Comparison of ENCODE assay signal across 8 cellular contexts in the genomic region with DNA sequence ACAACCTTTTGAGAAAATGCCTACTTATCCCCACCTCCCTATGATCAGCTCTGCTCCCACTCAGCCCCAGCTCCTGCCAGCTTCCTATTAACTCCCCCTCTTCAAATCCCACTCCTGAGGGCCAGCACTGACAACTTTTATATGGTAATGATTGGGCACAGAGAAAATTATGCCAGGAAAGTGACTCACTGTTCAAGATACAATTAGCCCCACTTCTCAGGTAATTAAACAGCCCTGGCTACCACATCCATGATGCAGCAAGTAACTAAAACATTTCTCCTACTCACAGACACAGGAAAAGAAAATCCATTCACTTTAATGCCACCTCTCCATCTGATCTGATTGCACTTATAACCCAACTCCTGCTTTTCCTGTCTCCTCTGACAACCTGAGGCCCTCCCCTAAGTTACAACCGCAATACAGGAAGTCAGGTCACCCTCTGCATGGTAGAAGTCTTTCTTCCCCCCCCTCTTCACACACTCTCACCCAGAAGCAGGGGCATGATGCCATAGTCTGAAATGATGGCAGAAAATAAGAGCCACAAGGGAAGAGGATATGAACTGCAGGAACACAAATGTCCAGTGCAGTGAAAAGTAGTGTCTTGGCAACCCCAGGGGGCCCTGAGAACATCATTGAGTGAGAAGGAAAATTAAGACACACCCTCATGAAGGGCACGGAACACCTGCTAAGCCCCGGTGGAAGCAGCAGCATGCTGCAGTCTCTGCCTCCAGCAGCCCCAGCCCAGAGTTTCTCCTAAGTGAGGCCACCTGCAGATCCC. TPM values are rescaled to one million over a fixed set of nuclear protein-coding genes. Genes with fewer than 3 reads are reported as not detected.
DNase-seq lines count a peak whose midpoint lies in the region; ATAC-seq and TF ChIP-seq lines count a peak whose summit lies in the region.

No MANE protein-coding gene starts in this region.

- peaks cover 19% of the 10 kb centered on the region for H3F3A ChIP-seq in SK-N-SH (replicated peaks; ENCODE audit: insufficient read depth)

- H3K4me2 ChIP-seq in mammary epithelial cell (ENCODE audit: insufficient read depth, low read depth, low read length) (peak overlapping the region; percentile 18), SK-N-SH (peak overlapping the region; percentile 51; the same call in 1 of the 2 replicates)

- ATAC-seq in effector memory CD8-positive, alpha-beta T cell (replicated peaks): peak; percentile 83
- ATAC-seq in HG02981 (IDR thresholded peaks at IDR 0.05; ENCODE audit: unreplicated experiment): no peak

- H3K4me1 ChIP-seq in mammary epithelial cell (ENCODE audit: insufficient read depth, low read length): peaks cover 32% of the 10 kb centered on the region
- peaks cover 36 to 49% of the 10 kb centered on the region in 2 experiments for H3K4me1 ChIP-seq in SK-N-SH (ENCODE audit: control insufficient read depth in 1 of 2, insufficient read depth in 2 of 2, low read depth in 1 of 2, low read length in 1 of 2)
- peaks cover 24 to 95% (median 44%) of the 10 kb centered on the region in 4 donors for H3K4me1 ChIP-seq in transverse colon

- TF ChIP-seq CTCF in mammary epithelial cell (conservative IDR thresholded peaks at IDR 0.05 in 1 of 2, IDR thresholded peaks at IDR 0.05 in 1 of 2; ENCODE audit: extremely low read depth in 1 of 2, insufficient read depth in 1 of 2, low read depth in 1 of 2, low read length in 2 of 2) (no peak), MCF 10A (IDR thresholded peaks at IDR 0.05; ENCODE audit: unreplicated experiment) (no peak), SK-N-SH (IDR thresholded peaks at IDR 0.05) (no peak), transverse colon (IDR thresholded peaks at IDR 0.05) (no peak)

- H3K36me3 Mint-ChIP-seq in MCF 10A (ENCODE audit: insufficient read depth, unreplicated experiment): no peaks in the 10 kb centered on the region
- H3K36me3 Mint-ChIP-seq in effector memory CD8-positive, alpha-beta T cell (ENCODE audit: insufficient read depth): peaks cover 4% of the 10 kb centered on the region

- H3K27ac ChIP-seq in mammary epithelial cell (ENCODE audit: insufficient read depth, low read depth, low read length) (peak overlapping the region; percentile 1), SK-N-SH (ENCODE audit: low read depth in 2 of 2, low read length in 1 of 2) (peak overlapping the region in 1 of 2 experiments; percentile 36; a peak in 2 of 4 replicates), transverse colon (peak overlapping the region; percentile 68 to 81 (median 74))

- no peak overlapping the region for H3K4me3 ChIP-seq in mammary epithelial cell (replicated peaks in 1 of 3; ENCODE audit: insufficient read depth in 1 of 3, low read depth in 2 of 3, low read length in 3 of 3)
- no peak overlapping the region for H3K4me3 ChIP-seq in SK-N-SH (ENCODE audit: low read depth in 2 of 2, low read length in 1 of 2)
- H3K4me3 ChIP-seq in transverse colon: no peak overlapping the region

- H3K36me3 ChIP-seq in mammary epithelial cell (ENCODE audit: insufficient read depth, low read length): no peaks in the 10 kb centered on the region
- no peaks in the 10 kb centered on the region for H3K36me3 ChIP-seq in SK-N-SH (replicated peaks in 1 of 2; ENCODE audit: control insufficient read depth in 1 of 2, insufficient read depth in 2 of 2, low read length in 1 of 2)
- H3K36me3 ChIP-seq in transverse colon: no peaks in the 10 kb centered on the region

- POLR2A ChIA-PET in MCF 10A (lab: Yijun Ruan, JAX): interaction anchor here (1.0 kb wide), 1 partner anchor 8 kb away, joined by 3 read pairs; no protein-coding TSS in a partner anchor
- POLR2A ChIA-PET in SK-N-SH (lab: Yijun Ruan, JAX): no interaction called here

- peaks cover 27% of the 10 kb centered on the region for H3K4me1 Mint-ChIP-seq in MCF 10A (ENCODE audit: insufficient read depth, unreplicated experiment)
- H3K4me1 Mint-ChIP-seq in effector memory CD8-positive, alpha-beta T cell (ENCODE audit: low read depth in 2 of 2): peaks cover 48 to 76% of the 10 kb centered on the region in 2 donors

- no peaks in the 10 kb centered on the region for H3K27me3 Mint-ChIP-seq in MCF 10A (ENCODE audit: insufficient read depth, unreplicated experiment)
- no peaks in the 10 kb centered on the region for H3K27me3 Mint-ChIP-seq in effector memory CD8-positive, alpha-beta T cell

- no peaks in the 10 kb centered on the region for H3K9me2 ChIP-seq in SK-N-SH

- no peak overlapping the region for H3K4me3 Mint-ChIP-seq in MCF 10A (ENCODE audit: unreplicated experiment)
- peak overlapping the region; percentile 68 to 71 for H3K4me3 Mint-ChIP-seq in effector memory CD8-positive, alpha-beta T cell

- H3K27me3 ChIP-seq in mammary epithelial cell (ENCODE audit: insufficient read depth, low read length): no peaks in the 10 kb centered on the region
- H3K27me3 ChIP-seq in SK-N-SH (ENCODE audit: insufficient read depth): no peaks in the 10 kb centered on the region
- no peaks in the 10 kb centered on the region for H3K27me3 ChIP-seq in transverse colon

- in situ Hi-C loops in mammary epithelial cell (cut with MboI; ENCODE audit: low sequenced_read_pairs in 2 of 2): no loop called here
- in situ Hi-C loops in transverse colon (cut with MboI; ENCODE audit: low pct_ligation_motif_present in 1 of 4, low pct_unique_long_range_greater_than_20kb in 1 of 4, low sequenced_read_pairs in 3 of 4): no loop called here

- no peak for TF ChIP-seq RAD21 in SK-N-SH (IDR thresholded peaks at IDR 0.05; ENCODE audit: low read length)

- 65% methylated on average over 3 of the region's 3 CpGs for WGBS in mammary epithelial cell (ENCODE audit: low coverage, missing lambda C conversion rate)
- 21% methylated on average over 2 of the region's 3 CpGs for WGBS in SK-N-SH (ENCODE audit: low lambda C conversion rate)
- 18 to 20% methylated on average over 1 to 3 of the region's 3 CpGs for WGBS in transverse colon (ENCODE audit: low coverage in 1 of 2), 2 donors

- intact Hi-C loops in mammary epithelial cell (cut with micrococcal nuclease): no loop called here
- intact Hi-C loops in MCF 10A (cut with micrococcal nuclease): no loop called here
- intact Hi-C loops in transverse colon (cut with DNase I; ENCODE audit: low total_unique reads): no loop called here

- H4K20me1 ChIP-seq in mammary epithelial cell (ENCODE audit: insufficient read depth, low read length): no peaks in the 10 kb centered on the region
- peaks cover 34% of the 10 kb centered on the region for H4K20me1 ChIP-seq in SK-N-SH (ENCODE audit: insufficient read depth)

- no peak for TF ChIP-seq EP300 in SK-N-SH (IDR thresholded peaks at IDR 0.05; ENCODE audit: borderline replicate concordance in 1 of 2, low read depth in 1 of 2, low read length in 1 of 2)
- no peak for TF ChIP-seq EP300 in transverse colon (IDR thresholded peaks at IDR 0.05; ENCODE audit: low read depth)

- no peaks in the 10 kb centered on the region for H3K9me3 Mint-ChIP-seq in MCF 10A (ENCODE audit: unreplicated experiment)
- H3K9me3 Mint-ChIP-seq in effector memory CD8-positive, alpha-beta T cell: no peaks in the 10 kb centered on the region

- no peak overlapping the region for H3K27ac Mint-ChIP-seq in MCF 10A (ENCODE audit: low read depth, unreplicated experiment)
- peak overlapping the region; percentile 89 to 91 for H3K27ac Mint-ChIP-seq in effector memory CD8-positive, alpha-beta T cell

- H3K79me2 ChIP-seq in mammary epithelial cell (ENCODE audit: insufficient read depth, low read length) (peaks cover 72% of the 10 kb centered on the region), SK-N-SH (ENCODE audit: insufficient read depth) (peaks cover 81% of the 10 kb centered on the region)

- H3K9me3 ChIP-seq in mammary epithelial cell (replicated peaks; ENCODE audit: insufficient read depth, low read length) (no peaks in the 10 kb centered on the region), SK-N-SH (no peaks in the 10 kb centered on the region), transverse colon (no peaks in the 10 kb centered on the region)

- H3K9ac ChIP-seq in mammary epithelial cell (ENCODE audit: insufficient read depth, low read length) (no peak overlapping the region), SK-N-SH (no peak overlapping the region)

- CTCF ChIA-PET in mammary epithelial cell (lab: Charles Lee; ENCODE audit: low non-redundant PET): no interaction called here
- CTCF ChIA-PET in MCF 10A (lab: Yijun Ruan, JAX): no interaction called here
- CTCF ChIA-PET in SK-N-SH (lab: Yijun Ruan, JAX): interaction anchor here (2.6 kb wide), 1 partner anchor 74 kb away, joined by 7 read pairs; no protein-coding TSS in a partner anchor

- H2AFZ ChIP-seq in mammary epithelial cell (ENCODE audit: low read depth, low read length) (no peak overlapping the region), SK-N-SH (ENCODE audit: low read depth) (no peak overlapping the region)

- dilution Hi-C loops in mammary epithelial cell (cut with HindIII; ENCODE audit: low sequenced_read_pairs): no loop called here

- TF ChIP-seq POLR2A in transverse colon (IDR thresholded peaks at IDR 0.05): peak; percentile 26

- no peak for DNase-seq in mammary epithelial cell
- DNase-seq in MCF 10A (ENCODE audit: unreplicated experiment): no peak
- no peak for DNase-seq in SK-N-SH
- DNase-seq in effector memory CD8-positive, alpha-beta T cell: peak; percentile 38 to 40 (median 39)
- no peak for DNase-seq in transverse colon
- no peak for DNase-seq in anterior cingulate cortex (lab: John Stamatoyannopoulos, UW)
- no peak for DNase-seq in foreskin melanocyte

- BruUV-seq in mammary epithelial cell (replicated peaks; lab: Mats Ljungman, UMichigan) (no TSS peak), MCF 10A (replicated peaks; lab: Mats Ljungman, UMichigan) (no TSS peak)

TF ChIP-seq in SK-N-SH, 30 proteins besides CTCF, POLR2A, EP300 and RAD21 (continues in another document):
- TF ChIP-seq TEAD4 (IDR thresholded peaks at IDR 0.05; ENCODE audit: borderline replicate concordance, insufficient read depth): no peak
- TF ChIP-seq RXRA (IDR thresholded peaks at IDR 0.05; ENCODE audit: borderline replicate concordance, low read depth): no peak
- TF ChIP-seq SIN3A (IDR thresholded peaks at IDR 0.05; ENCODE audit: borderline replicate concordance, low read depth, low read length): no peak
- TF ChIP-seq MXI1 (IDR thresholded peaks at IDR 0.05; ENCODE audit: low read depth, low read length): no peak
- TF ChIP-seq SMC3 (IDR thresholded peaks at IDR 0.05; ENCODE audit: low read depth, low read length): no peak
- TF ChIP-seq GATA2 (CRISPR knock-in tag; IDR thresholded peaks at IDR 0.05): no peak
- TF ChIP-seq YY1 (IDR thresholded peaks at IDR 0.05; ENCODE audit: low read depth): no peak
- TF ChIP-seq NRF1 (IDR thresholded peaks at IDR 0.05; ENCODE audit: low read depth, low read length): no peak
- TF ChIP-seq FOXJ3 (CRISPR knock-in tag; IDR thresholded peaks at IDR 0.05): no peak
- no peak for TF ChIP-seq MEF2A (IDR thresholded peaks at IDR 0.05; ENCODE audit: borderline replicate concordance, low read depth)

RNA-seq across cellular contexts. Expression of gene STK39, which starts 54.4 kb away (rescaled TPM):
- total RNA-seq in mammary epithelial cell (10 to 100 TPM; 24.8 to 33.7 TPM), MCF 10A (2022) (13.8 and 14.6 TPM in 2 replicates), transverse colon (10 to 100 TPM; 30.6 to 46.1 (median 36.7) TPM)
- polyA plus RNA-seq in mammary epithelial cell (15.9 TPM), SK-N-SH (2012; rRNA removed) (9.6 and 12.3 TPM in 2 replicates)
- 8.4 TPM for polyA minus RNA-seq in mammary epithelial cell
- 15.1 and 20.5 TPM in 2 replicates for polyA plus RNA-seq in SK-N-SH (2012; cell fraction: cytosol; rRNA removed)
- 4.0 and 8.4 TPM in 2 replicates for polyA plus RNA-seq in SK-N-SH (2012; cell fraction: nucleus; rRNA removed)

Comparison
In these comparisons a context has a peak if more than half of its experiments do, and no peak if none do; other contexts are left out.
1. DNase-seq: peak in effector memory CD8-positive, alpha-beta T cell (3 of 3); none in mammary epithelial cell (single experiment), MCF 10A (single experiment), SK-N-SH (single experiment), transverse colon (single experiment), anterior cingulate cortex (0 of 58) and foreskin melanocyte (single experiment).